Comparison of ENCODE assay signal across 1 cellular context in the genomic region with DNA sequence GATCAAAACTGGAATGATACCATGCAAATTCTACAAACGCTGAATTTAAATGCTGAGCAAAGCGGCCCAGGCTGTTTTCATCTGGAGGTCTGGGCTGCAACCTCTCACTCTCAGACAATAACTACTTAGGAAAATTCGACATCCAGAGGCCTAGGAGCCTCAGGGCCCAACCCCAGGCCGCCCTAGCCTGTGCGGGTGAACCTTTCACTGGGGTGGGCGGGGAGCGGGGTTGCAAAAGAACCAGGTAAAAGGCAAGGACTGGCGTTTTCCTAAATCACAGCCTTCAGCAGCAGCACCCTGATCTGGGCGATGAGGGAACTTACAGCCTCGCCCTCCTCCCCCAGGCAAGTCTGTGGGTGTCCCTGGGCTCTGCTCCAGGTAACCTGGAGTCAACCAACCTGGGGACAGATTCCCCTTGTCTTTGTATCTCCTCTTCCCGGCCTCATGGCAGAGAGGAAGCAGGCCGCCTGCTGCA.
TF ChIP-seq lines count a peak whose summit lies in the region.

No MANE protein-coding gene starts in this region.

TF ChIP-seq in IMR-90, 13 proteins besides CTCF, POLR2A, EP300 and RAD21 (continued from another document):
- TF ChIP-seq MAFK (IDR thresholded peaks at IDR 0.05; ENCODE audit: low read depth, low read length) (no peak), RCOR1 (IDR thresholded peaks at IDR 0.05; ENCODE audit: insufficient replicate concordance, low read length) (no peak), FOS (IDR thresholded peaks at IDR 0.05; ENCODE audit: low read depth, low read length) (no peak), SMC3 (IDR thresholded peaks at IDR 0.05; ENCODE audit: low read depth, low read length) (no peak), CHD1 (IDR thresholded peaks at IDR 0.05; ENCODE audit: low read depth, low read length) (no peak), ELK1 (IDR thresholded peaks at IDR 0.05; ENCODE audit: borderline replicate concordance, low read depth, low read length) (no peak), RFX5 (IDR thresholded peaks at IDR 0.05; ENCODE audit: low read depth, low read length) (no peak), CEBPB (IDR thresholded peaks at IDR 0.05; ENCODE audit: low read depth, low read length) (no peak), BHLHE40 (IDR thresholded peaks at IDR 0.05; ENCODE audit: low read depth, low read length) (no peak)
- TF ChIP-seq, protein P1, sequence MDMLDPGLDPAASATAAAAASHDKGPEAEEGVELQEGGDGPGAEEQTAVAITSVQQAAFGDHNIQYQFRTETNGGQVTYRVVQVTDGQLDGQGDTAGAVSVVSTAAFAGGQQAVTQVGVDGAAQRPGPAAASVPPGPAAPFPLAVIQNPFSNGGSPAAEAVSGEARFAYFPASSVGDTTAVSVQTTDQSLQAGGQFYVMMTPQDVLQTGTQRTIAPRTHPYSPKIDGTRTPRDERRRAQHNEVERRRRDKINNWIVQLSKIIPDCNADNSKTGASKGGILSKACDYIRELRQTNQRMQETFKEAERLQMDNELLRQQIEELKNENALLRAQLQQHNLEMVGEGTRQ (IDR thresholded peaks at IDR 0.05; ENCODE audit: low read depth, low read length) = no peak
TF ChIP-seq in IMR-90: peak in this region for 0.
